In genomic region chr17:32488177-32488542, GRCh38 we compare ENCODE assay signal across 8 cellular contexts. TPM values are rescaled to one million over a fixed set of nuclear protein-coding genes. Genes with fewer than 3 reads are reported as not detected.
A peak's percentile ranks its signal among the peaks of the same experiment; 100 is the strongest.
DNase-seq lines count a peak whose midpoint lies in the region; ATAC-seq, FAIRE-seq and TF ChIP-seq lines count a peak whose summit lies in the region.

No MANE protein-coding gene starts in this region.

- H3K79me2 ChIP-seq in GM12878 (ENCODE audit: control insufficient read depth, insufficient read depth, low read length), result peaks cover 49% of the 10 kb centered on the region

- H2AFZ ChIP-seq in GM12878 (ENCODE audit: control insufficient read depth, low read depth, low read length), result no peak overlapping the region

- no peaks in the 10 kb centered on the region for H3K27me3 Mint-ChIP-seq in CD8-positive, alpha-beta T cell (ENCODE audit: low read depth)
- H3K27me3 Mint-ChIP-seq in natural killer cell treated with Interleukin-12 subunit alpha and Interleukin-12 subunit beta and Interleukin-15 and Interleukin-18, amount 100 ng/mL, for 72 hours, result no peaks in the 10 kb centered on the region

- in situ Hi-C loops in GM12878 (cut with MboI), result no loop called here

- peak overlapping the region; percentile 96 for H3K4me2 ChIP-seq in GM12878 (ENCODE audit: control insufficient read depth, insufficient read depth)

- peak overlapping the region; percentile 58 for H3K27ac Mint-ChIP-seq in CD8-positive, alpha-beta T cell
- peak overlapping the region; percentile 22 to 45 for H3K27ac Mint-ChIP-seq in natural killer cell treated with Interleukin-12 subunit alpha and Interleukin-12 subunit beta and Interleukin-15 and Interleukin-18, amount 100 ng/mL, for 72 hours

- H3K27ac ChIP-seq in CD8-positive, alpha-beta T cell (ENCODE audit: low read depth, low read length), result peak overlapping the region; percentile 5
- no peak overlapping the region for H3K27ac ChIP-seq in HEK293 (ENCODE audit: extremely low read depth, low read depth, low read length)
- H3K27ac ChIP-seq in GM12878 (ENCODE audit: control insufficient read depth, insufficient read depth), result peak overlapping the region; percentile 81

- no peak for TF ChIP-seq RAD21 in GM12878 (IDR thresholded peaks at IDR 0.05; ENCODE audit: insufficient read depth, low read depth, low read length)

- POLR2A ChIA-PET in CD8-positive, alpha-beta T cell (lab: Charles Lee), result interaction anchor here (1.3 to 3.4 kb wide), 7 partner anchors 16 to 44 kb away, joined by 3 to 15 read pairs (median 11); partner anchors contain the start of gene PSMD11
- POLR2A ChIA-PET in HEK293 (lab: Yijun Ruan, JAX), result interaction anchor here (1.2 kb wide), 1 partner anchor 31 kb away, joined by 3 read pairs; no protein-coding TSS in a partner anchor
- POLR2A ChIA-PET in GM12878 (lab: Charles Lee), result interaction anchor here (0.6 to 12.5 kb wide), 10 partner anchors 24 to 295 kb away, joined by 3 to 308 read pairs (median 6); no protein-coding TSS in a partner anchor

- peak overlapping the region; percentile 79 for H3K9ac ChIP-seq in GM12878 (ENCODE audit: control insufficient read depth, insufficient read depth, low read length)

- no peaks in the 10 kb centered on the region for H3K27me3 ChIP-seq in CD8-positive, alpha-beta T cell (ENCODE audit: insufficient read depth, low read length)
- H3K27me3 ChIP-seq in GM12878 (replicated peaks in 1 of 2; ENCODE audit: control insufficient read depth in 2 of 2, insufficient read depth in 2 of 2, low read length in 1 of 2), result no peaks in the 10 kb centered on the region
- H3K27me3 ChIP-seq in MG63, result no peaks in the 10 kb centered on the region

- peak overlapping the region; percentile 86 for H3K4me3 ChIP-seq in CD8-positive, alpha-beta T cell (ENCODE audit: low read depth, low read length)
- peak overlapping the region; percentile 40 for H3K4me3 ChIP-seq in HEK293 (ENCODE audit: low read depth, low read length)
- peak overlapping the region; percentile 92 for H3K4me3 ChIP-seq in GM12878
- no peak overlapping the region; the same call in none of the 2 replicates for H3K4me3 ChIP-seq in MG63

- H3K9me3 Mint-ChIP-seq in CD8-positive, alpha-beta T cell, result no peaks in the 10 kb centered on the region
- no peaks in the 10 kb centered on the region for H3K9me3 Mint-ChIP-seq in natural killer cell treated with Interleukin-12 subunit alpha and Interleukin-12 subunit beta and Interleukin-15 and Interleukin-18, amount 100 ng/mL, for 72 hours

- DNase-seq in CD8-positive, alpha-beta T cell, result no peak
- DNase-seq in GM12878 (ENCODE audit: low read depth, low spot score) (no peak), NCI-H774 (lab: John Stamatoyannopoulos, UW) (no peak), MG63 (no peak), glomerular visceral epithelial cell (ENCODE audit: extremely low spot score) (no peak)
- no peak for DNase-seq in natural killer cell treated with Interleukin-12 subunit alpha and Interleukin-12 subunit beta and Interleukin-15 and Interleukin-18, amount 100 ng/mL, for 72 hours (ENCODE audit: low spot score)

- H3K36me3 Mint-ChIP-seq in CD8-positive, alpha-beta T cell, result peaks cover 23% of the 10 kb centered on the region
- no peaks in the 10 kb centered on the region for H3K36me3 Mint-ChIP-seq in natural killer cell treated with Interleukin-12 subunit alpha and Interleukin-12 subunit beta and Interleukin-15 and Interleukin-18, amount 100 ng/mL, for 72 hours

- peaks cover 61% of the 10 kb centered on the region for H3K4me1 Mint-ChIP-seq in CD8-positive, alpha-beta T cell (ENCODE audit: low read depth)
- peaks cover 31 to 49% of the 10 kb centered on the region in 2 donors for H3K4me1 Mint-ChIP-seq in natural killer cell treated with Interleukin-12 subunit alpha and Interleukin-12 subunit beta and Interleukin-15 and Interleukin-18, amount 100 ng/mL, for 72 hours (ENCODE audit: low read depth in 2 of 2)

- SMC1A ChIA-PET in GM12878 (lab: Charles Lee; ENCODE audit: uncharacterized antibody, unreplicated experiment), result interaction anchor here (0.7 to 11.9 kb wide), 17 partner anchors 10 to 295 kb away, joined by 3 to 286 read pairs (median 5); no protein-coding TSS in a partner anchor

- 3% methylated on average over 16 of the region's 16 CpGs for WGBS in GM12878 (ENCODE audit: insufficient coverage, insufficient replicate concordance, low lambda C conversion rate, missing lambda C conversion rate)

- peaks cover 63% of the 10 kb centered on the region for H3K4me1 ChIP-seq in CD8-positive, alpha-beta T cell (ENCODE audit: insufficient read depth, low read length)
- peaks cover 31% of the 10 kb centered on the region for H3K4me1 ChIP-seq in HEK293 (ENCODE audit: control insufficient read depth, insufficient read depth, low read length)
- peaks cover 30% of the 10 kb centered on the region for H3K4me1 ChIP-seq in GM12878 (ENCODE audit: control insufficient read depth, insufficient read depth, low read length)

- FAIRE-seq in GM12878 (lab: Jason Lieb, UNC), result no peak

- intact Hi-C loops in CD8-positive, alpha-beta T cell (cut with DNase I, micrococcal nuclease), result loop anchor here in 1 of 2 experiments (2.0 kb wide), 1 partner anchor 15 kb away; no protein-coding TSS in a partner anchor
- intact Hi-C loops in GM12878 (cut with micrococcal nuclease; ENCODE audit: unreplicated experiment), result no loop called here

- no peak for TF ChIP-seq CTCF in CD8-positive, alpha-beta T cell (IDR thresholded peaks at IDR 0.05)
- TF ChIP-seq CTCF in HEK293 (tag by site-specific recombination; IDR thresholded peaks at IDR 0.05), result no peak
- TF ChIP-seq CTCF in GM12878 (IDR thresholded peaks at IDR 0.05 in 2 of 3, conservative IDR thresholded peaks at IDR 0.05 in 1 of 3; ENCODE audit: control insufficient read depth in 2 of 3, extremely low read depth in 1 of 3, insufficient read depth in 1 of 3, low read depth in 3 of 3, low read length in 3 of 3), result no peak

- ATAC-seq in CD8-positive, alpha-beta T cell, result no peak
- ATAC-seq in GM12878 (no peak), HG03571 (IDR thresholded peaks at IDR 0.05; ENCODE audit: unreplicated experiment) (no peak)
- no peak for ATAC-seq in natural killer cell treated with Interleukin-12 subunit alpha and Interleukin-12 subunit beta and Interleukin-15 and Interleukin-18, amount 100 ng/mL, for 72 hours

- no peak for TF ChIP-seq POLR2A in GM12878 (IDR thresholded peaks at IDR 0.05; ENCODE audit: low read depth, low read length)

- H3K4me3 Mint-ChIP-seq in CD8-positive, alpha-beta T cell, result peak overlapping the region; percentile 92
- H3K4me3 Mint-ChIP-seq in natural killer cell treated with Interleukin-12 subunit alpha and Interleukin-12 subunit beta and Interleukin-15 and Interleukin-18, amount 100 ng/mL, for 72 hours, result peak overlapping the region; percentile 72

- TF ChIP-seq EP300 in GM12878 (IDR thresholded peaks at IDR 0.05; ENCODE audit: borderline replicate concordance in 1 of 2, control insufficient read depth in 1 of 2, low read depth in 2 of 2, low read length in 2 of 2), result no peak

- RAD21 ChIA-PET in GM12878 (lab: Charles Lee; ENCODE audit: unreplicated experiment), result interaction anchor here (0.8 to 16.4 kb wide), 17 partner anchors 16 to 389 kb away, joined by 3 to 543 read pairs (median 7); partner anchors contain the start of genes MYO1D and PSMD11

- H3K9me3 ChIP-seq in CD8-positive, alpha-beta T cell (ENCODE audit: low read length), result no peaks in the 10 kb centered on the region
- H3K9me3 ChIP-seq in HEK293 (ENCODE audit: control insufficient read depth, insufficient read depth, low read depth, low read length) (no peaks in the 10 kb centered on the region), GM12878 (replicated peaks; ENCODE audit: control insufficient read depth, insufficient read depth, low read length) (no peaks in the 10 kb centered on the region), MG63 (no peaks in the 10 kb centered on the region)

- H3K36me3 ChIP-seq in CD8-positive, alpha-beta T cell (ENCODE audit: insufficient read depth, low read length), result no peaks in the 10 kb centered on the region
- H3K36me3 ChIP-seq in HEK293 (ENCODE audit: control insufficient read depth in 2 of 2, insufficient read depth in 1 of 2, low read length in 2 of 2) (peaks cover 3 to 31% of the 10 kb centered on the region in 2 experiments; a peak in 2 of 3 replicates), GM12878 (ENCODE audit: control insufficient read depth in 2 of 2, insufficient read depth in 2 of 2, low read length in 1 of 2) (peaks cover 10 to 15% of the 10 kb centered on the region in 2 experiments; a peak in 3 of 4 replicates), MG63 (peaks cover 25% of the 10 kb centered on the region)

- BruUV-seq in GM12878 (replicated peaks; lab: Mats Ljungman, UMichigan), result no TSS peak

- no peaks in the 10 kb centered on the region for H4K20me1 ChIP-seq in GM12878 (ENCODE audit: control insufficient read depth, insufficient read depth)

- CTCF ChIA-PET in CD8-positive, alpha-beta T cell (lab: Charles Lee), result interaction anchor here (0.7 to 3.5 kb wide), 7 partner anchors 10 to 120 kb away, joined by 3 to 14 read pairs (median 5); no protein-coding TSS in a partner anchor
- CTCF ChIA-PET in HEK293 (lab: Yijun Ruan, JAX) (interaction anchor here (0.7 to 1.3 kb wide), 6 partner anchors 8 to 561 kb away, joined by 3 to 4 read pairs (median 4); no protein-coding TSS in a partner anchor), GM12878 (lab: Yijun Ruan, JAX) (interaction anchor here (0.6 to 9.5 kb wide), 14 partner anchors 15 to 266 kb away, joined by 3 to 132 read pairs (median 9); partner anchors contain the start of gene PSMD11)

RNA-seq across cellular contexts. Expression of gene CDK5R1, which starts 1.4 kb away (rescaled TPM):
- total RNA-seq in CD8-positive, alpha-beta T cell, result 1 to 10 TPM; 5.6 to 5.9 TPM
- total RNA-seq in GM12878 (2013; cell fraction: nucleolus; rRNA removed), result 67.1 and 71.0 TPM in 2 replicates
- total RNA-seq in GM12878 (2014; rRNA removed) (17.5 and 17.8 TPM in 2 replicates), GM12878 (2014; rRNA removed; fragmentation: Illumina TruSeq; extraction: Trizol) (11.4 and 11.9 TPM in 2 replicates), GM12878 (2021) (26.7 and 27.3 TPM in 2 replicates)
- 9.5 TPM for polyA plus RNA-seq in GM12878 (2011; ENCODE audit: low read depth)
- polyA plus RNA-seq in GM12878 (2011; rRNA removed) (28.3 and 37.5 TPM in 2 replicates), GM12878 (2014; fragmentation: Illumina TruSeq; extraction: Trizol) (10.9 and 12.9 TPM in 2 replicates), GM12878 (2014; fragmentation: Nextera tagmentation; extraction: Ambion mirVana) (1 to 10 TPM; 1.1 to 2.4 TPM), GM12878 (2014; rRNA removed) (14.2 and 14.5 TPM in 2 replicates), GM12878 (2016; fragmentation: Nextera tagmentation; extraction: Ambion mirVana) (1 to 10 TPM; 5.3 to 6.4 TPM)
- polyA plus RNA-seq in GM12878 (2011; cell fraction: cytosol; rRNA removed), result 29.2 and 33.4 TPM in 2 replicates
- 72.0 and 77.8 TPM in 2 replicates for polyA plus RNA-seq in GM12878 (2011; cell fraction: nucleus; rRNA removed)
- 15.5 and 24.1 TPM in 2 replicates for polyA plus RNA-seq in GM12878 (2012)
- 19.8 and 36.6 TPM in 2 replicates for polyA minus RNA-seq in GM12878 (2011; rRNA and poly(A)+ RNA removed)
- polyA minus RNA-seq in GM12878 (2011; cell fraction: cytosol; rRNA and poly(A)+ RNA removed), result 25.1 and 31.9 TPM in 2 replicates
- 35.2 and 48.9 TPM in 2 replicates for polyA minus RNA-seq in GM12878 (2011; cell fraction: nucleus; rRNA and poly(A)+ RNA removed)
- total RNA-seq in natural killer cell treated with Interleukin-12 subunit alpha and Interleukin-12 subunit beta and Interleukin-15 and Interleukin-18, amount 100 ng/mL, for 72 hours, result 1 to 10 TPM; 3.7 to 5.9 TPM
- 0.49 and 0.72 TPM in 2 replicates for total RNA-seq in MG63 (2014; rRNA removed; shearing (Covaris generic); ENCODE audit: low replicate concordance)

RNA-seq across cellular contexts. Expression of gene PSMD11, which starts 43.9 kb away (rescaled TPM):
- 10 to 100 TPM; 69.9 to 72.6 TPM for total RNA-seq in CD8-positive, alpha-beta T cell
- total RNA-seq in GM12878 (2013; cell fraction: nucleolus; rRNA removed), result 112 and 118 TPM in 2 replicates
- total RNA-seq in GM12878 (2014; rRNA removed) (83.1 and 84.1 TPM in 2 replicates), GM12878 (2014; rRNA removed; fragmentation: Illumina TruSeq; extraction: Trizol) (85.3 and 91.4 TPM in 2 replicates), GM12878 (2021) (112 and 118 TPM in 2 replicates)
- polyA plus RNA-seq in GM12878 (2011; ENCODE audit: low read depth), result 39.7 TPM
- polyA plus RNA-seq in GM12878 (2011; rRNA removed) (122 and 126 TPM in 2 replicates), GM12878 (2014; fragmentation: Illumina TruSeq; extraction: Trizol) (90.3 and 96.8 TPM in 2 replicates), GM12878 (2014; fragmentation: Nextera tagmentation; extraction: Ambion mirVana) (100 to 1,000 TPM; 283 to 291 TPM), GM12878 (2014; rRNA removed) (115 and 118 TPM in 2 replicates), GM12878 (2016; fragmentation: Nextera tagmentation; extraction: Ambion mirVana) (100 to 1,000 TPM; 304 to 319 TPM)
- 84.0 and 96.4 TPM in 2 replicates for polyA plus RNA-seq in GM12878 (2011; cell fraction: cytosol; rRNA removed)
- 61.0 and 62.2 TPM in 2 replicates for polyA plus RNA-seq in GM12878 (2011; cell fraction: nucleus; rRNA removed)
- polyA plus RNA-seq in GM12878 (2012), result 65.5 and 72.3 TPM in 2 replicates
- 147 and 184 TPM in 2 replicates for polyA minus RNA-seq in GM12878 (2011; rRNA and poly(A)+ RNA removed)
- 51.9 and 53.3 TPM in 2 replicates for polyA minus RNA-seq in GM12878 (2011; cell fraction: cytosol; rRNA and poly(A)+ RNA removed)
- polyA minus RNA-seq in GM12878 (2011; cell fraction: nucleus; rRNA and poly(A)+ RNA removed), result 39.7 and 59.7 TPM in 2 replicates
- 100 to 1,000 TPM; 179 to 203 TPM for total RNA-seq in natural killer cell treated with Interleukin-12 subunit alpha and Interleukin-12 subunit beta and Interleukin-15 and Interleukin-18, amount 100 ng/mL, for 72 hours
- 70.7 and 110 TPM in 2 replicates for total RNA-seq in MG63 (2014; rRNA removed; shearing (Covaris generic); ENCODE audit: low replicate concordance)
